Comparison of ENCODE assay signal across 22 cellular contexts in genomic region chr3:130379274-130379673, GRCh38. TPM values are rescaled to one million over a fixed set of nuclear protein-coding genes. Genes with fewer than 3 reads are reported as not detected.
"Had no signal": no experiment of that assay in that cellular context is flagged by ENCODE, and none has a peak within 500 bp of the region (broad histone marks: within the 10 kb centered on the region; RNA-seq: fewer than 3 reads in every experiment).

No MANE protein-coding gene starts in this region.

- H3K9me3 Mint-ChIP-seq: activated B cell treated with CpG ODN at 0.5 μM for 24 hours; activated CD4-positive, alpha-beta T cell treated with anti-CD3 and anti-CD28 coated beads, Interleukin-2, amount 10 ng/mL, durations not matched to agents 7 days and 5 days; activated T-helper 2 cell treated with anti-CD3 and anti-CD28 coated beads, Interferon-gamma antibody, Interleukin-2, Interleukin-4, amounts not matched to agents 10 μg/mL and 5 μg/mL and 100 μg/mL, durations not matched to agents 14 hours and 24 hours and 36 hours; brain had no signal

- H3K4me1 Mint-ChIP-seq: activated B cell treated with CpG ODN at 0.5 μM for 24 hours; activated CD4-positive, alpha-beta T cell treated with anti-CD3 and anti-CD28 coated beads, Interleukin-2, amount 10 ng/mL, durations not matched to agents 7 days and 5 days; brain; naive thymus-derived CD8-positive, alpha-beta T cell; stimulated activated memory B cell treated with anti-CD40 and anti-IgM and Interleukin-4, amounts not matched to agents 10 μg/mL and 1 μg/mL and 100 μg/mL, for 72 hours had no signal

- H3K27ac Mint-ChIP-seq: activated B cell treated with CpG ODN at 0.5 μM for 24 hours; activated CD4-positive, alpha-beta T cell treated with anti-CD3 and anti-CD28 coated beads, Interleukin-2, amount 10 ng/mL, durations not matched to agents 7 days and 5 days; activated T-helper 2 cell treated with anti-CD3 and anti-CD28 coated beads, Interferon-gamma antibody, Interleukin-2, Interleukin-4, amounts not matched to agents 10 μg/mL and 5 μg/mL and 100 μg/mL, durations not matched to agents 14 hours and 24 hours and 36 hours; brain; naive thymus-derived CD8-positive, alpha-beta T cell; stimulated activated memory B cell treated with anti-CD40 and anti-IgM and Interleukin-4, amounts not matched to agents 10 μg/mL and 1 μg/mL and 100 μg/mL, for 72 hours had no signal

- H3K4me3 ChIP-seq: dorsolateral prefrontal cortex, lung, spleen, tibial artery had no signal

- H3K4me1 ChIP-seq: spleen, tibial artery had no signal

- H3K36me3 Mint-ChIP-seq: brain; naive thymus-derived CD8-positive, alpha-beta T cell; stimulated activated memory B cell treated with anti-CD40 and anti-IgM and Interleukin-4, amounts not matched to agents 10 μg/mL and 1 μg/mL and 100 μg/mL, for 72 hours had no signal

- H3K4me3 Mint-ChIP-seq: activated B cell treated with CpG ODN at 0.5 μM for 24 hours; activated CD4-positive, alpha-beta T cell treated with anti-CD3 and anti-CD28 coated beads, Interleukin-2, amount 10 ng/mL, durations not matched to agents 7 days and 5 days; brain; naive thymus-derived CD8-positive, alpha-beta T cell; stimulated activated memory B cell treated with anti-CD40 and anti-IgM and Interleukin-4, amounts not matched to agents 10 μg/mL and 1 μg/mL and 100 μg/mL, for 72 hours had no signal

- H3K27me3 Mint-ChIP-seq: activated B cell treated with CpG ODN at 0.5 μM for 24 hours, brain had no signal

- H3K27ac ChIP-seq: dorsolateral prefrontal cortex, spleen, tibial artery had no signal

- DNase-seq: activated B cell treated with CpG ODN at 0.5 μM for 24 hours; activated CD4-positive, alpha-beta T cell treated with anti-CD3 and anti-CD28 coated beads, Interleukin-2, amount 10 ng/mL, durations not matched to agents 7 days and 5 days; activated naive CD4-positive, alpha-beta T cell treated with anti-CD3 and anti-CD28 coated beads, Interleukin-2, amount 50 U/mL, for 16 hours; activated T-cell treated with anti-CD3 and anti-CD28 coated beads for 4 hours; amniotic stem cell; dorsolateral prefrontal cortex; hypothalamus; left colon; naive thymus-derived CD8-positive, alpha-beta T cell; posterior cingulate gyrus; spleen; stimulated activated CD4-positive, alpha-beta T cell treated with anti-CD3 and anti-CD28 coated beads, Interleukin-1b, Interleukin-23, amount 100 ng/mL, for 48 hours; tibial artery had no signal

- ATAC-seq: left colon; naive thymus-derived CD8-positive, alpha-beta T cell; right cardiac atrium; SK-N-SH treated with all-trans-retinoic acid at 6 μM for 48 hours; stimulated activated memory B cell treated with anti-CD40 and anti-IgM and Interleukin-4, amounts not matched to agents 10 μg/mL and 1 μg/mL and 100 μg/mL, for 72 hours had no signal

- H3K36me3 ChIP-seq: spleen, tibial artery had no signal

- H3K27me3 ChIP-seq: dorsolateral prefrontal cortex, spleen, tibial artery had no signal

- H3K9me3 ChIP-seq: spleen, tibial artery had no signal

RNA-seq across cellular contexts. Expression of gene COL6A5, which starts 33.8 kb away (rescaled TPM):
- total RNA-seq: activated B cell treated with CpG ODN at 0.5 μM for 24 hours; activated CD4-positive, alpha-beta T cell treated with anti-CD3 and anti-CD28 coated beads, Interleukin-2, amount 10 ng/mL, durations not matched to agents 7 days and 5 days; activated CD8-positive, alpha-beta memory T cell treated with anti-CD3 and anti-CD28 coated beads for 36 hours; activated T-helper 2 cell treated with anti-CD3 and anti-CD28 coated beads, Interferon-gamma antibody, Interleukin-2, Interleukin-4, amounts not matched to agents 10 μg/mL and 5 μg/mL and 100 μg/mL, durations not matched to agents 14 hours and 24 hours and 36 hours; chondrocyte; glomerular endothelial cell; naive thymus-derived CD8-positive, alpha-beta T cell; right cardiac atrium had no signal
- polyA plus RNA-seq: naive thymus-derived CD8-positive, alpha-beta T cell; right cardiac atrium; spleen had no signal
